ENCODE assay signal across 13 cellular contexts in the genomic region with DNA sequence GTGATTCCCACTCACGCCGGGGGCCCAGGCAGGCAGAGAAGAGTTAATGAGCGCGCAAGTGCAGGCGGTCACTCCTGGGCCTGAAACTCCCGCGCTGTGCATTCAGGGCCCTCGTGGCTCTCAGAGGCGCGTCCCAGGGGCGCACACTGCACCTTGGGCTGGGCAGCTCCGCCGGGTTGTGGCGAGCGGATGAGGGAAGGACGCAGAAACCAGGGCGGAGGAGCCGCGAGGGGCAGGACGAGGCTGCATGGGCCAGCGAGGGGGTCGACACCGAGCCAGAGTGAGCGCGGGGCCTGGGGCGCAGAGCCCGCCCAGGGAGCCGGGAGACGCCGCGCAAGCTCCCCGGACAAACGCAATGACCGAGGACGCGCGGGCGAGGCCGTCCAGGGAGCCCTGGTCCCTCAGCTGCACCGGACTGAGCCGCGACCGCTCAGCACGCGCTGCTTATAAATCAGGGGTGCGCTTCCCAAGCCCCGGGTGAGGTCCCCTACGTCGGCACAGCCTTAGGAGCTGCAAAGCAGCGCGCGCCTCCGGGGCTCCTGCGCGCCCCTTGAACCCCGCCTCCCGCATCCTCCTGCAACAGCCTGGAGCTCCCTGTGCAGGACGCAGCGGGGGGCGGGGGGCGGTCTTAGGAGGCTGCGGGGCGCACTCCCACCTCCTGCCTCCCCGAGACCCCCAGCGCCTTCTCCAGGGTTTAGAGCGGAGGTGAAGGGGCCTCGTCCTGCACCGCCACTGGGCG.
A peak's percentile ranks its signal among the peaks of the same experiment; 100 is the strongest.
DNase-seq lines count a peak whose midpoint lies in the region; ATAC-seq and TF ChIP-seq lines count a peak whose summit lies in the region.
"Had no signal": no experiment of that assay in that cellular context is flagged by ENCODE, and none has a peak within 500 bp of the region (broad histone marks: within the 10 kb centered on the region; RNA-seq: fewer than 3 reads in every experiment).

No MANE protein-coding gene starts in this region.

- H3K27ac ChIP-seq in RWPE2 (ENCODE audit: poor library complexity, severe bottlenecking) (no peak overlapping the region), coronary artery (no peak overlapping the region), lower lobe of right lung (no peak overlapping the region)
- H3K27ac ChIP-seq: body of pancreas, epithelial cell of prostate, HL-60, right lobe of liver had no signal

- H3K36me3 Mint-ChIP-seq in stimulated activated effector memory CD8-positive, alpha-beta T cell treated with anti-CD3 and anti-CD28 coated beads, Interleukin-12 subunit alpha, Interleukin-12 subunit beta, amount 100 ng/mL, for 72 hours, result no peaks in the 10 kb centered on the region

- H3K4me3 ChIP-seq in RWPE2 (ENCODE audit: severe bottlenecking), result no peak overlapping the region
- H3K4me3 ChIP-seq in coronary artery, result peak overlapping the region; percentile 19
- peak overlapping the region; percentile 27 for H3K4me3 ChIP-seq in lower lobe of right lung
- H3K4me3 ChIP-seq: body of pancreas, MG63, right lobe of liver had no signal

- peak overlapping the region; percentile 53 for H3K4me3 Mint-ChIP-seq in stimulated activated effector memory CD8-positive, alpha-beta T cell treated with anti-CD3 and anti-CD28 coated beads, Interleukin-12 subunit alpha, Interleukin-12 subunit beta, amount 100 ng/mL, for 72 hours

- TF ChIP-seq CTCF in RWPE2 (IDR thresholded peaks at IDR 0.05; ENCODE audit: poor library complexity, severe bottlenecking) (no peak), coronary artery (IDR thresholded peaks at IDR 0.05) (no peak), lower lobe of right lung (IDR thresholded peaks at IDR 0.05) (no peak)

- H3K9me3 Mint-ChIP-seq in stimulated activated effector memory CD8-positive, alpha-beta T cell treated with anti-CD3 and anti-CD28 coated beads, Interleukin-12 subunit alpha, Interleukin-12 subunit beta, amount 100 ng/mL, for 72 hours, result peaks cover 5% of the 10 kb centered on the region

- ATAC-seq in RWPE2 (ENCODE audit: low read depth) (peak; percentile 67), lower lobe of right lung (peak in 1 of 2 donors; percentile 19), HG02885 (IDR thresholded peaks at IDR 0.05; ENCODE audit: poor library complexity, unreplicated experiment) (no peak)
- no peak for ATAC-seq in stimulated activated effector memory CD8-positive, alpha-beta T cell treated with anti-CD3 and anti-CD28 coated beads, Interleukin-12 subunit alpha, Interleukin-12 subunit beta, amount 100 ng/mL, for 72 hours
- ATAC-seq: body of pancreas had no signal

- H3K9me3 ChIP-seq in RWPE2 (ENCODE audit: severe bottlenecking) (peaks cover 2% of the 10 kb centered on the region), lower lobe of right lung (no peaks in the 10 kb centered on the region)
- H3K9me3 ChIP-seq: body of pancreas, MG63, right lobe of liver had no signal

- H3K4me1 ChIP-seq in RWPE2 (ENCODE audit: insufficient read depth, poor library complexity, severe bottlenecking) (no peaks in the 10 kb centered on the region), lower lobe of right lung (no peaks in the 10 kb centered on the region)
- H3K4me1 ChIP-seq: right lobe of liver had no signal

- peaks cover 9% of the 10 kb centered on the region for H3K4me1 Mint-ChIP-seq in stimulated activated effector memory CD8-positive, alpha-beta T cell treated with anti-CD3 and anti-CD28 coated beads, Interleukin-12 subunit alpha, Interleukin-12 subunit beta, amount 100 ng/mL, for 72 hours

- no peaks in the 10 kb centered on the region for H3K36me3 ChIP-seq in RWPE2 (ENCODE audit: low read depth)
- no peaks in the 10 kb centered on the region for H3K36me3 ChIP-seq in lower lobe of right lung
- H3K36me3 ChIP-seq: MG63, right lobe of liver had no signal

- H3K27me3 ChIP-seq in RWPE2 (ENCODE audit: insufficient read depth, poor library complexity, severe bottlenecking) (peaks cover 3% of the 10 kb centered on the region), lower lobe of right lung (ENCODE audit: low read depth) (peaks cover 39% of the 10 kb centered on the region)
- H3K27me3 ChIP-seq: MG63 had no signal

- no peak overlapping the region for H3K27ac Mint-ChIP-seq in stimulated activated effector memory CD8-positive, alpha-beta T cell treated with anti-CD3 and anti-CD28 coated beads, Interleukin-12 subunit alpha, Interleukin-12 subunit beta, amount 100 ng/mL, for 72 hours
- H3K27ac Mint-ChIP-seq: CD8-positive, alpha-beta memory T cell had no signal

- no peak for DNase-seq in RWPE2 (ENCODE audit: low spot score)
- DNase-seq in coronary artery (ENCODE audit: low spot score), result no peak
- no peak for DNase-seq in lower lobe of right lung
- DNase-seq in stimulated activated effector memory CD8-positive, alpha-beta T cell treated with anti-CD3 and anti-CD28 coated beads, Interleukin-12 subunit alpha, Interleukin-12 subunit beta, amount 100 ng/mL, for 72 hours (ENCODE audit: low spot score in 2 of 2), result no peak
- no peak for DNase-seq in cortex of kidney (lab: John Stamatoyannopoulos, UW)
- DNase-seq in NOMO-1 (lab: John Stamatoyannopoulos, UW; ENCODE audit: unreplicated experiment in 2 of 2), result no peak
- DNase-seq: body of pancreas, MG63, right lobe of liver had no signal

- intact Hi-C loops in lower lobe of right lung (cut with DNase I), result no loop called here
